Comparison of ENCODE assay signal across 18 cellular contexts in the genomic region with DNA sequence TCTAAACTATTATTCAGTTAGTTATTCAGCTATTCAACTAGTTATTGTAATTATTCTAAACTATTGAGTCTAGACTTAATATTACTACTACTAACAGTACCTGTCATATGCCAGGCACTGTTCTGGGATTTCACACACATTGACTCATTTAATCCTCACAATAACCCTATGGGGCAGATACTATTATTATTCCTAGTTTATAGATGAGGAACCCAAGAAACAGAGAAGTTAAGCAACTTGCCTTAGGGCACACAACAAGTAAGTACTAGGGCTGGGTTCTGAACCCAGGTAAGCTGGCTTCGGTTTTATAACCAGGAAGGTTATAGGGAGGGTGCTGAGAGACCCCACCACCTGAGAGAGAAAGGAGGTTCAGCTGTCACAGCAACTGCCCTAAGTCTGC. TPM values are rescaled to one million over a fixed set of nuclear protein-coding genes. Genes with fewer than 3 reads are reported as not detected.
DNase-seq lines count a peak whose midpoint lies in the region; ATAC-seq and TF ChIP-seq lines count a peak whose summit lies in the region.
"Had no signal": no experiment of that assay in that cellular context is flagged by ENCODE, and none has a peak within 500 bp of the region (broad histone marks: within the 10 kb centered on the region; RNA-seq: fewer than 3 reads in every experiment).

No MANE protein-coding gene starts in this region.

- H3K36me3 ChIP-seq in HEK293 (ENCODE audit: control insufficient read depth in 2 of 2, insufficient read depth in 1 of 2, low read length in 2 of 2) (peaks cover 0 to 10% of the 10 kb centered on the region in 2 experiments; a peak in 1 of 3 replicates), Peyer's patch (peaks cover 0 to 9% (median 0%) of the 10 kb centered on the region in 3 donors), sigmoid colon (peaks cover 0 to 11% (median 5%) of the 10 kb centered on the region in 4 donors)

- no peak overlapping the region for H3K4me3 ChIP-seq in HEK293 (ENCODE audit: low read depth, low read length)
- no peak overlapping the region for H3K4me3 ChIP-seq in Peyer's patch
- H3K4me3 ChIP-seq in sigmoid colon, result no peak overlapping the region

- H3K27ac Mint-ChIP-seq in progenitor cell of endocrine pancreas, result no peak overlapping the region
- H3K27ac Mint-ChIP-seq: activated T-helper 1 cell treated with anti-CD3 and anti-CD28 coated beads, Interleukin-12 subunit alpha, Interleukin-12 subunit beta, Interleukin-2, Interleukin-4 antibody, amounts not matched to agents 30 ng/mL and 10 ng/mL and 1 ng/mL, durations not matched to agents 14 hours and 24 hours and 36 hours; stimulated activated naive CD8-positive, alpha-beta T cell treated with anti-CD3 and anti-CD28 coated beads, Interleukin-15, Interleukin-2, amounts not matched to agents 100 ng/mL and 50 ng/mL, for 24 hours; T-helper 1 cell treated with Interleukin-12 subunit alpha and Interleukin-12 subunit beta and Interleukin-4 antibody, amounts not matched to agents 30 μg/mL and 1 μg/mL, for 36 hours had no signal

- H3K4me3 Mint-ChIP-seq in progenitor cell of endocrine pancreas (ENCODE audit: low read depth), result no peak overlapping the region
- H3K4me3 Mint-ChIP-seq: activated T-helper 1 cell treated with anti-CD3 and anti-CD28 coated beads, Interleukin-12 subunit alpha, Interleukin-12 subunit beta, Interleukin-2, Interleukin-4 antibody, amounts not matched to agents 30 ng/mL and 10 ng/mL and 1 ng/mL, durations not matched to agents 14 hours and 24 hours and 36 hours; stimulated activated naive CD8-positive, alpha-beta T cell treated with anti-CD3 and anti-CD28 coated beads, Interleukin-15, Interleukin-2, amounts not matched to agents 100 ng/mL and 50 ng/mL, for 24 hours; T-helper 1 cell treated with Interleukin-12 subunit alpha and Interleukin-12 subunit beta and Interleukin-4 antibody, amounts not matched to agents 30 μg/mL and 1 μg/mL, for 36 hours had no signal

- no peaks in the 10 kb centered on the region for H3K27me3 Mint-ChIP-seq in progenitor cell of endocrine pancreas
- H3K27me3 Mint-ChIP-seq: brain; stimulated activated naive CD8-positive, alpha-beta T cell treated with anti-CD3 and anti-CD28 coated beads, Interleukin-15, Interleukin-2, amounts not matched to agents 100 ng/mL and 50 ng/mL, for 24 hours had no signal

- CTCF ChIA-PET in HEK293 (lab: Yijun Ruan, JAX), result interaction anchor here (0.5 kb wide), 1 partner anchor 32 kb away, joined by 3 read pairs; no protein-coding TSS in a partner anchor

- no peak for TF ChIP-seq EP300 in sigmoid colon (IDR thresholded peaks at IDR 0.05)

- intact Hi-C loops in sigmoid colon (cut with DNase I), result no loop called here

- TF ChIP-seq POLR2A in Peyer's patch (IDR thresholded peaks at IDR 0.05) (no peak), sigmoid colon (IDR thresholded peaks at IDR 0.05) (no peak)

- POLR2A ChIA-PET in HEK293 (lab: Yijun Ruan, JAX), result interaction anchor here (15.4 kb wide), 1 partner anchor 17 kb away, joined by 198 read pairs; a partner anchor contains a TSS

- no peak for DNase-seq in Peyer's patch
- no peak for DNase-seq in foreskin keratinocyte
- DNase-seq in sigmoid colon, result no peak
- DNase-seq in progenitor cell of endocrine pancreas (ENCODE audit: low spot score, unreplicated experiment), result no peak
- no peak for DNase-seq in GM03348 (ENCODE audit: low spot score)
- no peak for DNase-seq in NCI-H1694 (lab: John Stamatoyannopoulos, UW)
- DNase-seq in activated naive CD4-positive, alpha-beta T cell treated with anti-CD3 and anti-CD28 coated beads, Interleukin-2, amount 50 U/mL, for 16 hours, result no peak
- DNase-seq: activated CD4-positive, alpha-beta T cell treated with anti-CD3 and anti-CD28 coated beads for 48 hours; C1 segment of cervical spinal cord; hypothalamus; NCI-H2029 treated with DMSO at 0.1 percent for 48 hours had no signal

- no peaks in the 10 kb centered on the region for H3K9me3 Mint-ChIP-seq in progenitor cell of endocrine pancreas (ENCODE audit: low read depth)
- H3K9me3 Mint-ChIP-seq: activated T-helper 1 cell treated with anti-CD3 and anti-CD28 coated beads, Interleukin-12 subunit alpha, Interleukin-12 subunit beta, Interleukin-2, Interleukin-4 antibody, amounts not matched to agents 30 ng/mL and 10 ng/mL and 1 ng/mL, durations not matched to agents 14 hours and 24 hours and 36 hours; brain; stimulated activated naive CD8-positive, alpha-beta T cell treated with anti-CD3 and anti-CD28 coated beads, Interleukin-15, Interleukin-2, amounts not matched to agents 100 ng/mL and 50 ng/mL, for 24 hours; T-helper 1 cell treated with Interleukin-12 subunit alpha and Interleukin-12 subunit beta and Interleukin-4 antibody, amounts not matched to agents 30 μg/mL and 1 μg/mL, for 36 hours had no signal

- WGBS in sigmoid colon, 2 donors, result 72 to 82% methylated on average over 1 of the region's 1 CpG

- TF ChIP-seq CTCF in HEK293 (tag by site-specific recombination; IDR thresholded peaks at IDR 0.05) (no peak), Peyer's patch (IDR thresholded peaks at IDR 0.05) (no peak), foreskin keratinocyte (conservative IDR thresholded peaks at IDR 0.05) (no peak), sigmoid colon (IDR thresholded peaks at IDR 0.05) (no peak), progenitor cell of endocrine pancreas (IDR thresholded peaks at IDR 0.05; ENCODE audit: unreplicated experiment) (no peak)

- no peaks in the 10 kb centered on the region for H3K9me3 ChIP-seq in HEK293 (ENCODE audit: control insufficient read depth, insufficient read depth, low read depth, low read length)
- H3K9me3 ChIP-seq in Peyer's patch, result no peaks in the 10 kb centered on the region
- H3K9me3 ChIP-seq in sigmoid colon, result no peaks in the 10 kb centered on the region

- H3K36me3 Mint-ChIP-seq in progenitor cell of endocrine pancreas (ENCODE audit: insufficient read depth), result no peaks in the 10 kb centered on the region
- H3K36me3 Mint-ChIP-seq: brain had no signal

- ATAC-seq in foreskin keratinocyte, result no peak

- H3K27me3 ChIP-seq in Peyer's patch (no peaks in the 10 kb centered on the region), foreskin keratinocyte (no peaks in the 10 kb centered on the region), sigmoid colon (no peaks in the 10 kb centered on the region)

- peaks cover 21% of the 10 kb centered on the region for H3K4me1 ChIP-seq in HEK293 (ENCODE audit: control insufficient read depth, insufficient read depth, low read length)
- H3K4me1 ChIP-seq in Peyer's patch, result peaks cover 0 to 71% (median 3%) of the 10 kb centered on the region in 4 donors
- peaks cover 47% of the 10 kb centered on the region for H3K4me1 ChIP-seq in foreskin keratinocyte
- peaks cover 0 to 100% (median 98%) of the 10 kb centered on the region in 4 donors for H3K4me1 ChIP-seq in sigmoid colon

- H3K4me1 Mint-ChIP-seq in progenitor cell of endocrine pancreas (ENCODE audit: low read depth), result peaks cover 53% of the 10 kb centered on the region

- H3K27ac ChIP-seq in HEK293 (ENCODE audit: extremely low read depth, low read depth, low read length) (no peak overlapping the region), Peyer's patch (peak overlapping the region; percentile 55 to 84 (median 57)), foreskin keratinocyte (peak overlapping the region; percentile 2), sigmoid colon (peak overlapping the region; percentile 100)

TF ChIP-seq in HEK293, 187 proteins besides CTCF, POLR2A, EP300 and RAD21 (continues in another document):
- no peak for TF ChIP-seq GLI2 (tag by site-specific recombination; IDR thresholded peaks at IDR 0.05; ENCODE audit: borderline replicate concordance, low read depth)
- peak; percentile 82 for TF ChIP-seq ZNF664 (tag by site-specific recombination; IDR thresholded peaks at IDR 0.05)

RNA-seq across cellular contexts. Expression of a gene that starts 7.8 kb away (rescaled TPM):
- total RNA-seq in Peyer's patch (10 to 100 TPM; 10.7 to 32.9 (median 27.4) TPM), foreskin keratinocyte (14.0 and 14.9 TPM in 2 replicates), sigmoid colon (10 to 100 TPM; 50.4 to 95.8 (median 74.8) TPM), progenitor cell of endocrine pancreas (42.5 and 43.4 TPM in 2 replicates)
- polyA plus RNA-seq in foreskin keratinocyte (17.1 and 17.2 TPM in 2 replicates), sigmoid colon (10 to 100 TPM; 14.4 to 25.2 (median 14.6) TPM)

RNA-seq across cellular contexts. Expression of a gene that starts 20.9 kb away (rescaled TPM):
- total RNA-seq in Peyer's patch, result 1,000 to 10,000 TPM in 1 of 4 donors, 100 to 1,000 TPM in 3; 347 to 1,065 (median 530) TPM
- 1,635 and 1,748 TPM in 2 replicates for total RNA-seq in foreskin keratinocyte
- polyA plus RNA-seq in foreskin keratinocyte, result 2,218 and 2,342 TPM in 2 replicates
- 1,000 to 10,000 TPM; 1,381 to 2,837 (median 2,184) TPM for total RNA-seq in sigmoid colon
- 1,000 to 10,000 TPM; 1,931 to 3,217 (median 2,051) TPM for polyA plus RNA-seq in sigmoid colon
- total RNA-seq in progenitor cell of endocrine pancreas, result 1,416 and 1,451 TPM in 2 replicates

RNA-seq across cellular contexts. Expression of a gene that starts 23.6 kb away (rescaled TPM):
- total RNA-seq in Peyer's patch (not detected), foreskin keratinocyte (not detected in 2 replicates), sigmoid colon (not detected), progenitor cell of endocrine pancreas (0.22 TPM in 2 replicates)
- polyA plus RNA-seq in foreskin keratinocyte (not detected in 2 replicates), sigmoid colon (not detected)
- total RNA-seq: activated T-helper 1 cell treated with anti-CD3 and anti-CD28 coated beads, Interleukin-12 subunit alpha, Interleukin-12 subunit beta, Interleukin-2, Interleukin-4 antibody, amounts not matched to agents 30 ng/mL and 10 ng/mL and 1 ng/mL, durations not matched to agents 14 hours and 24 hours and 36 hours; mesenteric fat pad; renal cortical epithelial cell had no signal

RNA-seq across cellular contexts. Expression of a gene that starts 36.9 kb away (rescaled TPM):
- 1 to 10 TPM; 1.8 to 7.4 (median 4.2) TPM for total RNA-seq in Peyer's patch
- 14.0 and 14.5 TPM in 2 replicates for total RNA-seq in foreskin keratinocyte
- polyA plus RNA-seq in foreskin keratinocyte, result 10.6 and 11.7 TPM in 2 replicates
- total RNA-seq in sigmoid colon, result 1 to 10 TPM; 3.3 to 3.9 (median 3.7) TPM
- 1 to 10 TPM; 2.4 to 5.2 (median 3.2) TPM for polyA plus RNA-seq in sigmoid colon
- 9.3 and 10.6 TPM in 2 replicates for total RNA-seq in progenitor cell of endocrine pancreas
